ENCODE assay signal across 1 cellular context in genomic region chr1:190738321-190738720, GRCh38.
TF ChIP-seq lines count a peak whose summit lies in the region.

No MANE protein-coding gene starts in this region.

TF ChIP-seq in SK-N-SH treated with all-trans-retinoic acid at 6 μM for 48 hours, 23 proteins besides CTCF, POLR2A, EP300 and RAD21 (continued from another document):
- TF ChIP-seq POU6F1 (CRISPR knock-in tag; IDR thresholded peaks at IDR 0.05; ENCODE audit: borderline replicate concordance, low read depth) (no peak), SNAI2 (CRISPR knock-in tag; IDR thresholded peaks at IDR 0.05) (no peak), BACH2 (CRISPR knock-in tag; IDR thresholded peaks at IDR 0.05; ENCODE audit: borderline replicate concordance) (no peak), ZNF70 (CRISPR knock-in tag; IDR thresholded peaks at IDR 0.05) (no peak)
